Comparison of ENCODE assay signal across 11 cellular contexts in the genomic region with DNA sequence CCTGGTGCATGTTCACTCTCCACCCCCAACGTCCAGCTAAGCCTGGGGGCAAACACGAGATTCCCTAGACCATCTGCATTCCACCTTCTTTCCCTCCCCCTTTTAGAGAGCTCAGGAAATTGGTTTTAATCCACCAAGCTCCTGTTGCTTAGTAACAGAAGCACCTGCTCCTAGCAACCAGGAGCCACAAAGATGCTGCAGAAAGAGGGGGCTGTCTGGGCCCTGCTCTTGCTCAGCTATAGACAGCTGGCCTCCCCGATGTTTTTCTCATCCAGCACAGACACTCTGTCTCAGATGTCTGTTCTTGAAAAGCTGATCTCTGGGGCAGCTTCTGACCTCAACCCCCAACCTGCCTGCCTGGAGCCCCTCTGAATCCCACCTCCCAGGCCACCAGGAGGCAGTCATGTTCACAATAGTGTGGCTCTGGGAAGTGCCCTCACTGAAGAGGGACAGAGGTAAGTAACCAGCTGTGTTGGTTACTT.
DNase-seq lines count a peak whose midpoint lies in the region; ATAC-seq and TF ChIP-seq lines count a peak whose summit lies in the region.
"Had no signal": no experiment of that assay in that cellular context is flagged by ENCODE, and none has a peak within 500 bp of the region (broad histone marks: within the 10 kb centered on the region; RNA-seq: fewer than 3 reads in every experiment).

No MANE protein-coding gene starts in this region.

- H3K4me2 ChIP-seq in OCI-LY7 (ENCODE audit: low read length) = no peak overlapping the region

- H3K9me3 Mint-ChIP-seq in endothelial cell (ENCODE audit: unreplicated experiment) = no peaks in the 10 kb centered on the region
- no peaks in the 10 kb centered on the region for H3K9me3 Mint-ChIP-seq in stimulated activated effector memory CD8-positive, alpha-beta T cell treated with anti-CD3 and anti-CD28 coated beads, Interleukin-12 subunit alpha, Interleukin-12 subunit beta, amount 100 ng/mL, for 72 hours

- H3K4me3 ChIP-seq in OCI-LY7 (ENCODE audit: low read depth, low read length, poor library complexity, severe bottlenecking) (no peak overlapping the region), gastrocnemius medialis (no peak overlapping the region)
- H3K4me3 ChIP-seq: BLaER1 treated with 17β-estradiol and CSF1 and Interleukin-3, amounts not matched to agents 10 nM and 100 nM had no signal

- H3K9me3 ChIP-seq in OCI-LY7 (ENCODE audit: low read length) = no peaks in the 10 kb centered on the region
- no peaks in the 10 kb centered on the region for H3K9me3 ChIP-seq in gastrocnemius medialis
- H3K9me3 ChIP-seq: BLaER1 treated with 17β-estradiol and CSF1 and Interleukin-3, amounts not matched to agents 10 nM and 100 nM had no signal

- no peak overlapping the region for H3K27ac ChIP-seq in OCI-LY7 (ENCODE audit: low read depth, low read length, poor library complexity, severe bottlenecking)
- no peak overlapping the region for H3K27ac ChIP-seq in gastrocnemius medialis
- H3K27ac ChIP-seq: BLaER1 treated with 17β-estradiol and CSF1 and Interleukin-3, amounts not matched to agents 10 nM and 100 nM; epithelial cell of prostate had no signal

- H3K79me2 ChIP-seq in OCI-LY7 (ENCODE audit: insufficient read depth, low read depth, low read length) = no peaks in the 10 kb centered on the region

- in situ Hi-C loops in gastrocnemius medialis (cut with MboI; ENCODE audit: low sequenced_read_pairs in 4 of 4) = no loop called here

- no peak overlapping the region for H3K27ac Mint-ChIP-seq in endothelial cell (ENCODE audit: unreplicated experiment)
- no peak overlapping the region for H3K27ac Mint-ChIP-seq in stimulated activated effector memory CD8-positive, alpha-beta T cell treated with anti-CD3 and anti-CD28 coated beads, Interleukin-12 subunit alpha, Interleukin-12 subunit beta, amount 100 ng/mL, for 72 hours

- no TSS peak for BruUV-seq in OCI-LY7 (replicated peaks; lab: Mats Ljungman, UMichigan)

- ATAC-seq in stimulated activated effector memory CD8-positive, alpha-beta T cell treated with anti-CD3 and anti-CD28 coated beads, Interleukin-12 subunit alpha, Interleukin-12 subunit beta, amount 100 ng/mL, for 72 hours = peak; percentile 63
- no peak for ATAC-seq in gastrocnemius medialis

- no peaks in the 10 kb centered on the region for H3K4me1 ChIP-seq in OCI-LY7 (ENCODE audit: insufficient read depth, low read length, poor library complexity, severe bottlenecking)
- no peaks in the 10 kb centered on the region for H3K4me1 ChIP-seq in gastrocnemius medialis

- H3K36me3 Mint-ChIP-seq in endothelial cell (ENCODE audit: low read depth, unreplicated experiment) = no peaks in the 10 kb centered on the region
- no peaks in the 10 kb centered on the region for H3K36me3 Mint-ChIP-seq in stimulated activated effector memory CD8-positive, alpha-beta T cell treated with anti-CD3 and anti-CD28 coated beads, Interleukin-12 subunit alpha, Interleukin-12 subunit beta, amount 100 ng/mL, for 72 hours

- H3K27me3 Mint-ChIP-seq in endothelial cell (ENCODE audit: unreplicated experiment) = peaks cover 2% of the 10 kb centered on the region

- TF ChIP-seq CTCF in OCI-LY7 (conservative IDR thresholded peaks at IDR 0.05; ENCODE audit: low read length) (no peak), endothelial cell (IDR thresholded peaks at IDR 0.05; ENCODE audit: unreplicated experiment) (no peak), gastrocnemius medialis (IDR thresholded peaks at IDR 0.05 in 4 of 5, conservative IDR thresholded peaks at IDR 0.05 in 1 of 5) (no peak)

- TF ChIP-seq POLR2A in gastrocnemius medialis (IDR thresholded peaks at IDR 0.05) = no peak

- H3K4me3 Mint-ChIP-seq in endothelial cell (ENCODE audit: unreplicated experiment) = no peak overlapping the region
- H3K4me3 Mint-ChIP-seq in stimulated activated effector memory CD8-positive, alpha-beta T cell treated with anti-CD3 and anti-CD28 coated beads, Interleukin-12 subunit alpha, Interleukin-12 subunit beta, amount 100 ng/mL, for 72 hours = no peak overlapping the region

- intact Hi-C loops in OCI-LY7 (cut with micrococcal nuclease; ENCODE audit: unreplicated experiment) (no loop called here), gastrocnemius medialis (cut with DNase I; ENCODE audit: low total_unique reads) (no loop called here)

- POLR2A ChIA-PET in OCI-LY7 (lab: Charles Lee) = interaction anchor here (1.5 kb wide), 1 partner anchor 9 kb away, joined by 3 read pairs; no protein-coding TSS in a partner anchor

- CTCF ChIA-PET in OCI-LY7 (lab: Charles Lee; ENCODE audit: unreplicated experiment) = no interaction called here

- H3K4me1 Mint-ChIP-seq in endothelial cell (ENCODE audit: unreplicated experiment) = peaks cover 23% of the 10 kb centered on the region
- H3K4me1 Mint-ChIP-seq in stimulated activated effector memory CD8-positive, alpha-beta T cell treated with anti-CD3 and anti-CD28 coated beads, Interleukin-12 subunit alpha, Interleukin-12 subunit beta, amount 100 ng/mL, for 72 hours = peaks cover 6% of the 10 kb centered on the region

- no peak overlapping the region for H2AFZ ChIP-seq in OCI-LY7 (ENCODE audit: low read length)

- no peaks in the 10 kb centered on the region for H3K9me2 ChIP-seq in OCI-LY7 (ENCODE audit: insufficient read depth, low read length)

- H4K20me1 ChIP-seq in OCI-LY7 (ENCODE audit: insufficient read depth, low read length) = no peaks in the 10 kb centered on the region

- peak; percentile 63 for DNase-seq in activated effector memory CD4-positive, alpha-beta T cell treated with anti-CD3 and anti-CD28 coated beads, Interleukin-2, amount 50 U/mL, for 16 hours
- DNase-seq in activated effector memory CD4-positive, alpha-beta T cell treated with Interleukin-2 at 50 U/mL for 16 hours = no peak
- peak; percentile 0 for DNase-seq in OCI-LY7 (ENCODE audit: low spot score)
- DNase-seq in endothelial cell (ENCODE audit: low spot score) = peak; percentile 6
- DNase-seq in stimulated activated effector memory CD8-positive, alpha-beta T cell treated with anti-CD3 and anti-CD28 coated beads, Interleukin-12 subunit alpha, Interleukin-12 subunit beta, amount 100 ng/mL, for 72 hours (ENCODE audit: low spot score in 2 of 2) = peak in 1 of 2 donors; percentile 9
- DNase-seq in OCI-M2 (lab: John Stamatoyannopoulos, UW; ENCODE audit: unreplicated experiment) = no peak
- no peak for DNase-seq in gastrocnemius medialis
- DNase-seq in EL = no peak
- DNase-seq: T-helper 9 cell had no signal

- H3K27me3 ChIP-seq in gastrocnemius medialis = no peaks in the 10 kb centered on the region

- H3K36me3 ChIP-seq in OCI-LY7 (ENCODE audit: insufficient read depth, low read length) = no peaks in the 10 kb centered on the region
- H3K36me3 ChIP-seq in gastrocnemius medialis = no peaks in the 10 kb centered on the region
- H3K36me3 ChIP-seq: BLaER1 treated with 17β-estradiol and CSF1 and Interleukin-3, amounts not matched to agents 10 nM and 100 nM had no signal

Comparison
In these comparisons a context has a peak if more than half of its experiments do, and no peak if none do; other contexts are left out.
1. DNase-seq: peak in activated effector memory CD4-positive, alpha-beta T cell treated with anti-CD3 and anti-CD28 coated beads, Interleukin-2, amount 50 U/mL, for 16 hours (single experiment), OCI-LY7 (single experiment) and endothelial cell (single experiment); none in activated effector memory CD4-positive, alpha-beta T cell treated with Interleukin-2 at 50 U/mL for 16 hours (single experiment), OCI-M2 (single experiment), gastrocnemius medialis (0 of 2) and EL (single experiment).